In the genomic region with DNA sequence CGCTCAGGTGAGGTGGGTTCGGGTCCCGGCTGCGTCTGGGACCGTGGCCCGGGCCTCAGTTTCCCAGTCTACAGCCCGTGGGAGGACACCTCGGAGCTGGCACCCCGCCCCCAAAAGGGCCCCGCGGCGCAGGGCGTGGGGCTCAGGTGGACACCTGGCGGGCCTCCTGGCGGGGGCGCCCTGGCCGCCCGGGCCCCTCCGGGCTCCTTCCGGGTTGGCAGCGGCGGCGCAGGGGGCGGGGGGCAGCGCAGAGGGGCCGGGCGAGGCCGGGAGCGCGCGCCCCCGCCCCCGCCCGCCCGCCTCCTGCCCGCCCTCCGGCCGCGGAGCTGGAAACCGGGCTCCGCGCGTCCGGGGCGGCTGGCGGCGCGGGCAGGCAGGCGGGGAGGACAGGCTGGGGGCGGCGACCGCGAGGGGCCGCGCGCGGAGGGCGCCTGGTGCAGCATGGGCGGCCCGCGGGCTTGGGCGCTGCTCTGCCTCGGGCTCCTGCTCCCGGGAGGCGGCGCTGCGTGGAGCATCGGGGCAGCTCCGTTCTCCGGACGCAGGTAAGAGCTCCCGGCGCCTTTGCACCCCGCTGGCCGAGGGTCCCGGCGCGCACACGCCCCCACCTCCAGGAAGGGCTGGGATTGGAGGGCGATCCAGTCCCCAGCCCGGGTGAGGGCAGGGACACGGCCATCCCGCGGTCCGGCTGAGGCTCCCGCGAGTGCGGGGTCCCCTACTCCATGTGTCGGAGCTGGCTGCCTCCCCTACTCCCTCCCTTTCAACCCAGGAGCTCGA, we compare ENCODE assay signal across 8 cellular contexts.
A peak's percentile ranks its signal among the peaks of the same experiment; 100 is the strongest.
DNase-seq lines count a peak whose midpoint lies in the region; ATAC-seq and TF ChIP-seq lines count a peak whose summit lies in the region.

A gene (plus strand): TSS at position 299 of the 774 bp plus-strand sequence. CDS start 143 bp downstream, at position 442.

- TF ChIP-seq EP300 in Ishikawa (IDR thresholded peaks at IDR 0.05; ENCODE audit: borderline replicate concordance), result no peak

- peak within 1 kb of the TSS; percentile 39 for H3K4me3 ChIP-seq in astrocyte of the spinal cord (ENCODE audit: low read depth, low read length)

- peak; percentile 38 for TF ChIP-seq CTCF in astrocyte of the spinal cord (IDR thresholded peaks at IDR 0.05; ENCODE audit: low read depth, low read length)

- DNase-seq in NCI-H1417 (lab: John Stamatoyannopoulos, UW) (peak in 2 of 3 experiments; percentile 45 to 49), NCI-H1417 treated with DMSO at 0.1 percent for 48 hours (lab: John Stamatoyannopoulos, UW) (no peak), astrocyte of the spinal cord (ENCODE audit: low read depth, low spot score) (no peak), islet precursor cell (peak; percentile 82), MV-4-11 (lab: John Stamatoyannopoulos, UW) (no peak)
- DNase-seq in stimulated activated CD8-positive, alpha-beta memory T cell treated with anti-CD3 and anti-CD28 coated beads, Interleukin-4, amount 100 ng/mL, for 24 hours (ENCODE audit: low read depth), result peak; percentile 5

- in situ Hi-C loops in astrocyte of the spinal cord (cut with HindIII; ENCODE audit: low sequenced_read_pairs), result no loop called here

- ATAC-seq in GM19328 (IDR thresholded peaks at IDR 0.05; ENCODE audit: unreplicated experiment), result no peak

- TF ChIP-seq RAD21 in Ishikawa (IDR thresholded peaks at IDR 0.05; ENCODE audit: low read depth), result no peak

TF ChIP-seq in Ishikawa, 13 proteins besides CTCF, POLR2A, EP300 and RAD21:
- TF ChIP-seq FOXM1 (IDR thresholded peaks at IDR 0.05; ENCODE audit: borderline replicate concordance, low read depth) (no peak), NFIC (IDR thresholded peaks at IDR 0.05) (peak; percentile 28; the same call in 1 of the 2 replicates), ZBTB7A (IDR thresholded peaks at IDR 0.05; ENCODE audit: low read depth) (peak; percentile 78; the same call in 1 of the 2 replicates), EGR1 (IDR thresholded peaks at IDR 0.05) (no peak), CREB1 (IDR thresholded peaks at IDR 0.05; ENCODE audit: low read depth) (no peak), TAF1 (IDR thresholded peaks at IDR 0.05; ENCODE audit: low read depth) (no peak), YY1 (IDR thresholded peaks at IDR 0.05; ENCODE audit: low read depth) (no peak), CEBPB (IDR thresholded peaks at IDR 0.05) (no peak), TEAD4 (IDR thresholded peaks at IDR 0.05) (no peak)

Comparison
In these comparisons a context has a peak if more than half of its experiments do, and no peak if none do; other contexts are left out.
1. DNase-seq: peak in NCI-H1417 (2 of 3), islet precursor cell (single experiment) and stimulated activated CD8-positive, alpha-beta memory T cell treated with anti-CD3 and anti-CD28 coated beads, Interleukin-4, amount 100 ng/mL, for 24 hours (single experiment); none in NCI-H1417 treated with DMSO at 0.1 percent for 48 hours (single experiment), astrocyte of the spinal cord (single experiment) and MV-4-11 (single experiment).